8 cellular contexts compared by ENCODE assay signal in the genomic region with DNA sequence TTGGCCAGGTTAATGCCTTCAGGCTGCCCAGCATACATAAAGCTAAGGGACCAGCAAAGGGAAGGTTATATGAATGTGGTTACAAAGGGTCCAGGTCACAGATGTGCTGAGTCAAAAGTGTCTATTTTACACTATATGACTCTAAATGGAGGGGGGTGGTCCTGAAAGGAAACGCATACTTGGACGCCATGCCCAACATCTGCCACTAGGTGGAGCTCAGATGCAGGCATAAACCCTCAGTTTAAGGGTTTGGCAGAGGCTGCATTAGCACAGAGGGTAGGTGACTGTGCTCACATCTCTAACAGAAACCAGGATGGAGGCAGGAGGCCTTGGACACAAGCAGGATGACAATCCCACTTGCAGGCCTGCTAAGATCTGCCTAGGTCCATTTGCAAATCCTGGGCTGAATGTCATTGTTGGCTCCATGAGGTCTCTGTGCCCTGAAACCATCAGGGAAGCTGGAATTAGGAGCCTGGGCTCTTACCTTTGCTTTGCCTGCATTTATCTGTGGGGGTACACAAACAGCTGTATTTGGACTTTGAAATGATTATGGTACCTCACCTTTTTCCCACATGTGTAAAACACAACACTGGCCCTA. TPM values are rescaled to one million over a fixed set of nuclear protein-coding genes. Genes with fewer than 3 reads are reported as not detected.
DNase-seq lines count a peak whose midpoint lies in the region; ATAC-seq and TF ChIP-seq lines count a peak whose summit lies in the region.

No MANE protein-coding gene starts in this region.

- ATAC-seq in HG03175 (IDR thresholded peaks at IDR 0.05; ENCODE audit: unreplicated experiment): peak; percentile 67

- H3K27ac Mint-ChIP-seq in activated CD4-positive, alpha-beta memory T cell treated with anti-CD3 and anti-CD28 coated beads for 36 hours: no peak overlapping the region
- H3K27ac Mint-ChIP-seq in mesothelial cell of epicardium: no peak overlapping the region

- CTCF ChIA-PET in activated CD4-positive, alpha-beta memory T cell treated with anti-CD3 and anti-CD28 coated beads for 36 hours (lab: Charles Lee): interaction anchor here (0.6 to 2.4 kb wide), 23 partner anchors 9 to 1611 kb away, joined by 3 to 11 read pairs (median 4); no protein-coding TSS in a partner anchor

- DNase-seq in NCI-H1417 (lab: John Stamatoyannopoulos, UW): peak; percentile 24 to 73 (median 51)
- no peak for DNase-seq in NCI-H1417 treated with DMSO at 0.1 percent for 48 hours (lab: John Stamatoyannopoulos, UW)
- peak; percentile 5 for DNase-seq in NCI-H774 (lab: John Stamatoyannopoulos, UW)
- peak; percentile 71 for DNase-seq in activated CD4-positive, alpha-beta memory T cell treated with anti-CD3 and anti-CD28 coated beads for 36 hours
- DNase-seq in effector CD4-positive, alpha-beta T cell: peak; percentile 49
- DNase-seq in mesothelial cell of epicardium (ENCODE audit: low spot score in 2 of 2, unreplicated experiment in 2 of 2): peak; percentile 46 to 81
- peak; percentile 15 to 31 for DNase-seq in stimulated activated CD8-positive, alpha-beta memory T cell treated with anti-CD3 and anti-CD28 coated beads, Interleukin-4, amount 100 ng/mL, for 1 hour (ENCODE audit: low read depth in 2 of 2, low spot score in 1 of 2)

- peaks cover 11% of the 10 kb centered on the region for H3K27me3 Mint-ChIP-seq in activated CD4-positive, alpha-beta memory T cell treated with anti-CD3 and anti-CD28 coated beads for 36 hours
- H3K27me3 Mint-ChIP-seq in mesothelial cell of epicardium (ENCODE audit: low read depth): peaks cover 2% of the 10 kb centered on the region

- TF ChIP-seq CTCF in mesothelial cell of epicardium (IDR thresholded peaks at IDR 0.05; ENCODE audit: unreplicated experiment): peak; percentile 98

- intact Hi-C loops in activated CD4-positive, alpha-beta memory T cell treated with anti-CD3 and anti-CD28 coated beads for 36 hours (cut with micrococcal nuclease): loop anchor here (1.0 to 10.0 kb wide), 3 partner anchors 253 to 1301 kb away; no protein-coding TSS in a partner anchor

- no peaks in the 10 kb centered on the region for H3K9me3 Mint-ChIP-seq in activated CD4-positive, alpha-beta memory T cell treated with anti-CD3 and anti-CD28 coated beads for 36 hours
- no peaks in the 10 kb centered on the region for H3K9me3 Mint-ChIP-seq in mesothelial cell of epicardium

- no peak overlapping the region for H3K4me3 Mint-ChIP-seq in activated CD4-positive, alpha-beta memory T cell treated with anti-CD3 and anti-CD28 coated beads for 36 hours
- no peak overlapping the region for H3K4me3 Mint-ChIP-seq in mesothelial cell of epicardium

- H3K4me1 Mint-ChIP-seq in activated CD4-positive, alpha-beta memory T cell treated with anti-CD3 and anti-CD28 coated beads for 36 hours (ENCODE audit: low read depth): no peaks in the 10 kb centered on the region
- H3K4me1 Mint-ChIP-seq in mesothelial cell of epicardium: peaks cover 19% of the 10 kb centered on the region

- POLR2A ChIA-PET in activated CD4-positive, alpha-beta memory T cell treated with anti-CD3 and anti-CD28 coated beads for 36 hours (lab: Charles Lee): no interaction called here

- no peaks in the 10 kb centered on the region for H3K36me3 Mint-ChIP-seq in activated CD4-positive, alpha-beta memory T cell treated with anti-CD3 and anti-CD28 coated beads for 36 hours
- H3K36me3 Mint-ChIP-seq in mesothelial cell of epicardium: no peaks in the 10 kb centered on the region

RNA-seq across cellular contexts. Expression of gene ZNF621, which starts 55.8 kb away (rescaled TPM):
- total RNA-seq in activated CD4-positive, alpha-beta memory T cell treated with anti-CD3 and anti-CD28 coated beads for 36 hours: 10 to 100 TPM; 19.7 to 22.3 TPM
- total RNA-seq in mesothelial cell of epicardium: 30.4 to 32.0 TPM (median 30.5 TPM) in 3 replicates
